In genomic region chr7:29039747-29040569, GRCh38 we compare ENCODE assay signal across 1 cellular context.
TF ChIP-seq lines count a peak whose summit lies in the region.

No MANE protein-coding gene starts in this region.

TF ChIP-seq in HepG2, 621 proteins besides CTCF, POLR2A, EP300 and RAD21 (continued from another document):
- TF ChIP-seq, protein P1, sequence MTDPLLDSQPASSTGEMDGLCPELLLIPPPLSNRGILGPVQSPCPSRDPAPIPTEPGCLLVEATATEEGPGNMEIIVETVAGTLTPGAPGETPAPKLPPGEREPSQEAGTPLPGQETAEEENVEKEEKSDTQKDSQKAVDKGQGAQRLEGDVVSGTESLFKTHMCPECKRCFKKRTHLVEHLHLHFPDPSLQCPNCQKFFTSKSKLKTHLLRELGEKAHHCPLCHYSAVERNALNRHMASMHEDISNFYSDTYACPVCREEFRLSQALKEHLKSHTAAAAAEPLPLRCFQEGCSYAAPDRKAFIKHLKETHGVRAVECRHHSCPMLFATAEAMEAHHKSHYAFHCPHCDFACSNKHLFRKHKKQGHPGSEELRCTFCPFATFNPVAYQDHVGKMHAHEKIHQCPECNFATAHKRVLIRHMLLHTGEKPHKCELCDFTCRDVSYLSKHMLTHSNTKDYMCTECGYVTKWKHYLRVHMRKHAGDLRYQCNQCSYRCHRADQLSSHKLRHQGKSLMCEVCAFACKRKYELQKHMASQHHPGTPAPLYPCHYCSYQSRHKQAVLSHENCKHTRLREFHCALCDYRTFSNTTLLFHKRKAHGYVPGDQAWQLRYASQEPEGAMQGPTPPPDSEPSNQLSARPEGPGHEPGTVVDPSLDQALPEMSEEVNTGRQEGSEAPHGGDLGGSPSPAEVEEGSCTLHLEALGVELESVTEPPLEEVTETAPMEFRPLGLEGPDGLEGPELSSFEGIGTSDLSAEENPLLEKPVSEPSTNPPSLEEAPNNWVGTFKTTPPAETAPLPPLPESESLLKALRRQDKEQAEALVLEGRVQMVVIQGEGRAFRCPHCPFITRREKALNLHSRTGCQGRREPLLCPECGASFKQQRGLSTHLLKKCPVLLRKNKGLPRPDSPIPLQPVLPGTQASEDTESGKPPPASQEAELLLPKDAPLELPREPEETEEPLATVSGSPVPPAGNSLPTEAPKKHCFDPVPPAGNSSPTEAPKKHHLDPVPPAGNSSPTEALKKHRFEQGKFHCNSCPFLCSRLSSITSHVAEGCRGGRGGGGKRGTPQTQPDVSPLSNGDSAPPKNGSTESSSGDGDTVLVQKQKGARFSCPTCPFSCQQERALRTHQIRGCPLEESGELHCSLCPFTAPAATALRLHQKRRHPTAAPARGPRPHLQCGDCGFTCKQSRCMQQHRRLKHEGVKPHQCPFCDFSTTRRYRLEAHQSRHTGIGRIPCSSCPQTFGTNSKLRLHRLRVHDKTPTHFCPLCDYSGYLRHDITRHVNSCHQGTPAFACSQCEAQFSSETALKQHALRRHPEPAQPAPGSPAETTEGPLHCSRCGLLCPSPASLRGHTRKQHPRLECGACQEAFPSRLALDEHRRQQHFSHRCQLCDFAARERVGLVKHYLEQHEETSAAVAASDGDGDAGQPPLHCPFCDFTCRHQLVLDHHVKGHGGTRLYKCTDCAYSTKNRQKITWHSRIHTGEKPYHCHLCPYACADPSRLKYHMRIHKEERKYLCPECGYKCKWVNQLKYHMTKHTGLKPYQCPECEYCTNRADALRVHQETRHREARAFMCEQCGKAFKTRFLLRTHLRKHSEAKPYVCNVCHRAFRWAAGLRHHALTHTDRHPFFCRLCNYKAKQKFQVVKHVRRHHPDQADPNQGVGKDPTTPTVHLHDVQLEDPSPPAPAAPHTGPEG (CRISPR knock-in tag; IDR thresholded peaks at IDR 0.05), result no peak
- TF ChIP-seq, protein P2, sequence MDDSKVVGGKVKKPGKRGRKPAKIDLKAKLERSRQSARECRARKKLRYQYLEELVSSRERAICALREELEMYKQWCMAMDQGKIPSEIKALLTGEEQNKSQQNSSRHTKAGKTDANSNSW (CRISPR knock-in tag; IDR thresholded peaks at IDR 0.05; ENCODE audit: borderline replicate concordance), result no peak
- TF ChIP-seq ZBTB3 (CRISPR knock-in tag; IDR thresholded peaks at IDR 0.05; ENCODE audit: borderline replicate concordance, low read depth), result no peak
